1 cellular context compared by ENCODE assay signal in the genomic region with DNA sequence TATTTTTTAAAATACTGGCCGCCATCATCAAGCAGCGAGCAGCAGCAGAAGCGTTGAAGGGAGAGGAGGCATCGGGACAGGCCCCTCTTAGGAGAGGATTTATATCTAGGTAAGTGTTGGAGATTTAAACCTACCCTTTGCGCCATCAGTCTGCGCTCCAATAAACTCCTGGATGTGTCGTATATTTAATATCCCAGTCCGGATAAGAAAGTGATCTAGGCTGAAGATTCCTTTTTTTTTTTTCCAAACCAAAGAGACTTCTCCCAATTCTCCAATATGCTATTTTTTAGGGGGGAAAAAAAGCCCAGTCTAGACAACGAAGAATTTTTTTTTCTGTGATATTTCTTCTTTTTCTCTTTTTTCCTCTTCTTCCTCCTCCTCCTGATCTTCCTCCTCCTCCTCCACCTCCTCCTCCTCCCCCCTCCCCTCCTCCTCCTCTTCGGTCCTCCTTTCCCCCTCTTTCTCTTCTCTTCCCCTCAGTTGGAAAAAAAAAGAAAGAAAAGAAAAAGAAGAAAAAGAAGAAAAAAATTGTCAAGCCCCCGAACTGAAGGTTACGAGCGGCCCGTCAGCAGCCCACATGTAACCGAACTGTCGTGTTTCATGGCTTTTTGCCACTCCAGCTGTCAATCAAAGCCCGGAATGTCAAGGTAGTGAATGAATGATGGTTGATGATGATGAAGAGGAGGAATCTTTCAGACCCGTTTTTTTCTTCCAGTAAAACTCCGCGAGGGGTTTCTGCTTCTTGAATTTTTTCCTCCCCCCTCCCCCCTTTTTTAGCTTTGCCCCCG.
A peak's percentile ranks its signal among the peaks of the same experiment; 100 is the strongest.
TF ChIP-seq lines count a peak whose summit lies in the region.

No MANE protein-coding gene starts in this region.

TF ChIP-seq in IMR-90, 13 proteins besides CTCF, POLR2A, EP300 and RAD21:
- TF ChIP-seq MXI1 (IDR thresholded peaks at IDR 0.05; ENCODE audit: borderline replicate concordance, low read depth, low read length): peak; percentile 50; the same call in 1 of the 2 replicates
- no peak for TF ChIP-seq MAFK (IDR thresholded peaks at IDR 0.05; ENCODE audit: low read depth, low read length)
